ENCODE assay signal across 23 cellular contexts in the genomic region with DNA sequence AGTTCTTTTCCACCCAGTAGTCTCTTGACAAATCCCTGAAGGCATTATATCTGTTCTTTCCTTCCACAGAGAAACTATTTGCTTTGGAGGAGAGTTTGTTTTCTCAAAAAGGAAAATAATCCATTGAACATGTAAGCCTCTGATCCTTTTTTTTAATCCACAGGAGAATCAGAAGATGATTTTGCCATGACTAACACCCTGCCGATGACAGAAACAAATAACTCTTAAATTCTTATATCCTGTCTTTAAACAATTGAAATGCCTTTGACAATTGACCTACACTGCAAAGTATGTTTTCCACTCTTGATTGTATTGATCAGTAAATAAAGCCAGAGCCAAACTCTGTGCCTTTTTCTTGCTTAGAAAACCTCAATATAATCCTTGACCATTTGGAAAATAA.
"Had no signal": no experiment of that assay in that cellular context is flagged by ENCODE, and none has a peak within 500 bp of the region (broad histone marks: within the 10 kb centered on the region; RNA-seq: fewer than 3 reads in every experiment).

No MANE protein-coding gene starts in this region.

- H3K27ac ChIP-seq: HL-60, Peyer's patch, SJSA1, SK-N-MC had no signal

- H3K4me3 ChIP-seq: MG63, Peyer's patch, SJSA1, SK-N-MC had no signal

- H3K36me3 ChIP-seq: MG63, Peyer's patch, SJSA1 had no signal

- H3K9me3 ChIP-seq: MG63, Peyer's patch, SJSA1 had no signal

- DNase-seq: IMR-90, Karpas-422, KG1, MG63, NCI-H1092, NCI-H1105 treated with DMSO at 0.1 percent for 48 hours, NCI-H1417 treated with DMSO at 0.1 percent for 48 hours, NCI-H146, NCI-H1694 treated with DMSO at 0.1 percent for 48 hours, NCI-H1930, NCI-H2081, NCI-H2107, NCI-H2227 treated with DMSO at 0.1 percent for 48 hours, NCI-H524, NCI-H69, NCI-H774, Peyer's patch, Right ventricle myocardium superior, SIG-M5 had no signal

- H3K27me3 ChIP-seq: MG63, Peyer's patch, SJSA1 had no signal

- ATAC-seq: HepG2 had no signal

- H3K4me1 ChIP-seq: Peyer's patch, SJSA1 had no signal
